1 cellular context compared by ENCODE assay signal in genomic region chr13:98307744-98308524, GRCh38.
TF ChIP-seq lines count a peak whose summit lies in the region.

No MANE protein-coding gene starts in this region.

TF ChIP-seq in WTC11, 78 proteins besides CTCF, POLR2A, EP300 and RAD21 (continued from another document):
- no peak for TF ChIP-seq ZNF281 (CRISPR knock-in tag; IDR thresholded peaks at IDR 0.05)
- TF ChIP-seq, protein P1, sequence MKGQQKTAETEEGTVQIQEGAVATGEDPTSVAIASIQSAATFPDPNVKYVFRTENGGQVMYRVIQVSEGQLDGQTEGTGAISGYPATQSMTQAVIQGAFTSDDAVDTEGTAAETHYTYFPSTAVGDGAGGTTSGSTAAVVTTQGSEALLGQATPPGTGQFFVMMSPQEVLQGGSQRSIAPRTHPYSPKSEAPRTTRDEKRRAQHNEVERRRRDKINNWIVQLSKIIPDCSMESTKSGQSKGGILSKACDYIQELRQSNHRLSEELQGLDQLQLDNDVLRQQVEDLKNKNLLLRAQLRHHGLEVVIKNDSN (CRISPR knock-in tag; IDR thresholded peaks at IDR 0.05) = no peak
- TF ChIP-seq, protein P2, sequence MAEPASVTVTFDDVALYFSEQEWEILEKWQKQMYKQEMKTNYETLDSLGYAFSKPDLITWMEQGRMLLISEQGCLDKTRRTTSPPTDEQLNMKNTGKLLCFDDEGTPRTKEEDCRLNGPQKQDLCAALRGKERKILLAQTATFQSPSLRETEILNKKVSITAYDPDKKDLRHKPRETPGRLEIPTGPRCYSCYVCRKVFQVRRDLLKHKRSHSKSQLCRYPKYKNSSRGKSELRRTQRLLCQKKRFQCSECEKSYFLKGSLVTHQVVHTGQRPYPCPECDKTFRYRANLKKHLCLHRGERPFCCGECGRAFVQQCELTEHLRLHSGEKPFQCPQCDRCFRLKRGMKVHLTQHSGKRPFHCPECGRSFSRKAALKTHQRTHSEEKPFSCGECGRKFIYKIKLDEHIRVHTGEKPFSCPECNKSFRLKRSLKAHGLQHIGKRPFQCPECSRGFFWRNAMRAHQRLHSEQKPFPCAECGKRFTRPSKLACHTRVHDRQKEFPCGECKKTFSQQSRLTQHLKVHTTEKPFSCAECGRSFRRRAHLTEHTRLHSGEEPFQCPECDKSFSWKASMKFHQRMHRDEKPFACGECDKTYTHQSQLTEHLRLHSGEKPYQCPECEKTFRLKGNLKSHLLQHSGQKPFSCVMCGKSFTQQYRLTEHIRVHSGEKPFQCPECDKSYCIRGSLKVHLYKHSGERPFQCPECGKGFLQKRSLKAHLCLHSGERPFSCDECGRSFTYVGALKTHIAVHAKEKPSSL (CRISPR knock-in tag; conservative IDR thresholded peaks at IDR 0.05) = no peak
